8 cellular contexts compared by ENCODE assay signal in the genomic region with DNA sequence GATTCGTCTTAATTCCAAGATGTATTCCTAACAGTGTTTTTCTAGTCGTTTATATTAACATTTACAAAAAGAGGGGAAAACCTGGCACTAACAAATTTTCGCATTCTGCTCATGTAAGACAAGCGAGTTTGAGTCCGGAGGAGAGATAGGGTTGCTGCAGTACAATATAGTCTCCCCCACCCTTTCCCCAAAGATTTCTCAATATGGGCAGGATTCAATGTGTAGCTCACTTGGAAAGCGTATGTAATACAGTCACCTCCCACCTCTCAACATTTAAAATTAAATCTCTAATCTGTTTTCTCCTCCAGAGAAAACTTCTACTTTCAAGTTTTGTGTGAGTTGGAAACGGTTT. TPM values are rescaled to one million over a fixed set of nuclear protein-coding genes. Genes with fewer than 3 reads are reported as not detected.
DNase-seq lines count a peak whose midpoint lies in the region; ATAC-seq and TF ChIP-seq lines count a peak whose summit lies in the region.

No MANE protein-coding gene starts in this region.

- POLR2A ChIA-PET in activated CD4-positive, alpha-beta T cell treated with anti-CD3 and anti-CD28 coated beads for 36 hours (lab: Charles Lee) = no interaction called here

- no peak for TF ChIP-seq CTCF in nephron progenitor cell (IDR thresholded peaks at IDR 0.05)

- ATAC-seq in activated CD4-positive, alpha-beta T cell treated with anti-CD3 and anti-CD28 coated beads for 36 hours = no peak
- no peak for ATAC-seq in GM19328 (IDR thresholded peaks at IDR 0.05; ENCODE audit: unreplicated experiment)

- no peaks in the 10 kb centered on the region for H3K36me3 Mint-ChIP-seq in activated CD4-positive, alpha-beta T cell treated with anti-CD3 and anti-CD28 coated beads for 36 hours (ENCODE audit: low read depth)
- peaks cover 2% of the 10 kb centered on the region for H3K36me3 Mint-ChIP-seq in T-helper 2 cell treated with Interferon-gamma antibody and Interleukin-4, amounts not matched to agents 5 μg/mL and 100 μg/mL, for 36 hours (ENCODE audit: low read depth)
- H3K36me3 Mint-ChIP-seq in nephron progenitor cell (ENCODE audit: low read depth) = no peaks in the 10 kb centered on the region

- no peak overlapping the region for H3K27ac Mint-ChIP-seq in activated CD4-positive, alpha-beta T cell treated with anti-CD3 and anti-CD28 coated beads for 36 hours
- H3K27ac Mint-ChIP-seq in T-helper 2 cell treated with Interferon-gamma antibody and Interleukin-4, amounts not matched to agents 5 μg/mL and 100 μg/mL, for 36 hours = peak overlapping the region; percentile 70
- H3K27ac Mint-ChIP-seq in nephron progenitor cell = peak overlapping the region; percentile 32

- no peaks in the 10 kb centered on the region for H3K9me3 Mint-ChIP-seq in activated CD4-positive, alpha-beta T cell treated with anti-CD3 and anti-CD28 coated beads for 36 hours (ENCODE audit: low read depth)
- no peaks in the 10 kb centered on the region for H3K9me3 Mint-ChIP-seq in T-helper 2 cell treated with Interferon-gamma antibody and Interleukin-4, amounts not matched to agents 5 μg/mL and 100 μg/mL, for 36 hours
- H3K9me3 Mint-ChIP-seq in nephron progenitor cell = no peaks in the 10 kb centered on the region

- CTCF ChIA-PET in activated CD4-positive, alpha-beta T cell treated with anti-CD3 and anti-CD28 coated beads for 36 hours (lab: Charles Lee) = no interaction called here

- H3K4me1 Mint-ChIP-seq in activated CD4-positive, alpha-beta T cell treated with anti-CD3 and anti-CD28 coated beads for 36 hours = peaks cover 21% of the 10 kb centered on the region
- peaks cover 35% of the 10 kb centered on the region for H3K4me1 Mint-ChIP-seq in T-helper 2 cell treated with Interferon-gamma antibody and Interleukin-4, amounts not matched to agents 5 μg/mL and 100 μg/mL, for 36 hours (ENCODE audit: low read depth)
- peaks cover 61% of the 10 kb centered on the region for H3K4me1 Mint-ChIP-seq in nephron progenitor cell

- H3K27me3 Mint-ChIP-seq in activated CD4-positive, alpha-beta T cell treated with anti-CD3 and anti-CD28 coated beads for 36 hours = peaks cover 4% of the 10 kb centered on the region
- peaks cover 4% of the 10 kb centered on the region for H3K27me3 Mint-ChIP-seq in T-helper 2 cell treated with Interferon-gamma antibody and Interleukin-4, amounts not matched to agents 5 μg/mL and 100 μg/mL, for 36 hours (ENCODE audit: low read depth)
- H3K27me3 Mint-ChIP-seq in nephron progenitor cell (ENCODE audit: low read depth, poor library complexity) = no peaks in the 10 kb centered on the region

- no peak for DNase-seq in activated CD4-positive, alpha-beta T cell treated with anti-CD3 and anti-CD28 coated beads for 36 hours
- no peak for DNase-seq in activated CD4-positive, alpha-beta T cell treated with anti-CD3 and anti-CD28 coated beads for 4 hours
- no peak for DNase-seq in T-helper 2 cell treated with Interferon-gamma antibody and Interleukin-4, amounts not matched to agents 5 μg/mL and 100 μg/mL, for 36 hours (ENCODE audit: low spot score)
- DNase-seq in fibroblast of gingiva (ENCODE audit: low read depth) (peak; percentile 58), nephron progenitor cell (no peak), NCI-H128 (lab: John Stamatoyannopoulos, UW; ENCODE audit: unreplicated experiment) (no peak), putamen (ENCODE audit: low spot score) (no peak)

- peak overlapping the region; percentile 65 for H3K4me3 Mint-ChIP-seq in activated CD4-positive, alpha-beta T cell treated with anti-CD3 and anti-CD28 coated beads for 36 hours
- peak overlapping the region; percentile 86 for H3K4me3 Mint-ChIP-seq in T-helper 2 cell treated with Interferon-gamma antibody and Interleukin-4, amounts not matched to agents 5 μg/mL and 100 μg/mL, for 36 hours
- peak overlapping the region; percentile 83 for H3K4me3 Mint-ChIP-seq in nephron progenitor cell

- intact Hi-C loops in activated CD4-positive, alpha-beta T cell treated with anti-CD3 and anti-CD28 coated beads for 36 hours (cut with DNase I, micrococcal nuclease) = no loop called here

RNA-seq across cellular contexts. Expression of gene CMSS1, which starts 57.9 kb away (rescaled TPM):
- 10 to 100 TPM; 94.0 to 96.3 TPM for total RNA-seq in activated CD4-positive, alpha-beta T cell treated with anti-CD3 and anti-CD28 coated beads for 36 hours
